In the genomic region with DNA sequence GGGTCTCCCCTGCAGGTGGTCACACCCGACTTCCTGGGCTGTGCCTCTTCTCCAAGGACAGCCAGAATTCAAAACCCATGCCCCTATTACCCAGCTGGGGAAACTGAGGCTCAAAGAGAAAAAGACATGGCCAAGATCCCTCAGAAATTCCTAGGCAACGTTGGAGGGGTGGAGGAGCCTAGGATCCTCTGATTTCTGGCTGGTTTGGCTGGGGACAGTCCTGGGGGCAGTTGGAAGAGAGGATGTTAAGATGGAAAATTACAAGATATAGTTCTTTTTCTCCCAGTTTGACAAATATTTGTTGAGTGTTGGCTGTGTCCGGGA, we compare ENCODE assay signal across 8 cellular contexts. TPM values are rescaled to one million over a fixed set of nuclear protein-coding genes. Genes with fewer than 3 reads are reported as not detected.
DNase-seq lines count a peak whose midpoint lies in the region; ATAC-seq and TF ChIP-seq lines count a peak whose summit lies in the region.

No MANE protein-coding gene starts in this region.

- H3K4me1 ChIP-seq in ES-I3 (ENCODE audit: insufficient read depth, low read length): peaks cover 16% of the 10 kb centered on the region
- peaks cover 0 to 57% (median 56%) of the 10 kb centered on the region in 4 donors for H3K4me1 ChIP-seq in sigmoid colon

- TF ChIP-seq EP300 in sigmoid colon (IDR thresholded peaks at IDR 0.05): no peak

- H3K27ac ChIP-seq in SU-DHL-6 (ENCODE audit: low read depth, low read length) (peak overlapping the region; percentile 90), sigmoid colon (peak overlapping the region; percentile 94 to 99 (median 98))

- TF ChIP-seq POLR2A in sigmoid colon (IDR thresholded peaks at IDR 0.05): no peak

- H3K9me3 ChIP-seq in ES-I3 (ENCODE audit: control insufficient read depth, insufficient read depth, low read length): no peaks in the 10 kb centered on the region
- no peaks in the 10 kb centered on the region for H3K9me3 ChIP-seq in SU-DHL-6 (ENCODE audit: insufficient read depth, low read length)
- H3K9me3 ChIP-seq in sigmoid colon: no peaks in the 10 kb centered on the region

- H3K9ac ChIP-seq in ES-I3 (ENCODE audit: low read depth, low read length): peak overlapping the region; percentile 32
- peak overlapping the region; percentile 88 for H3K9ac ChIP-seq in SU-DHL-6 (ENCODE audit: low read length)

- H3K9me2 ChIP-seq in SU-DHL-6 (replicated peaks; ENCODE audit: insufficient read depth, low read length): no peaks in the 10 kb centered on the region

- intact Hi-C loops in sigmoid colon (cut with DNase I): loop anchor here (2.0 to 10.0 kb wide), 3 partner anchors 75 to 755 kb away; partner anchors contain the start of genes DMPK and OPA3

- H4K20me1 ChIP-seq in SU-DHL-6 (ENCODE audit: low read depth, low read length): no peaks in the 10 kb centered on the region

- H3K4me3 ChIP-seq in SU-DHL-6 (ENCODE audit: insufficient read depth, low read length, poor library complexity, severe bottlenecking): no peak overlapping the region
- H3K4me3 ChIP-seq in fibroblast of mammary gland (ENCODE audit: control insufficient read depth, low read depth, low read length): peak overlapping the region; percentile 38
- peak overlapping the region; percentile 83 to 100 (median 100) for H3K4me3 ChIP-seq in sigmoid colon

- H3K36me3 ChIP-seq in ES-I3 (ENCODE audit: insufficient read depth, low read length) (no peaks in the 10 kb centered on the region; the same call in 1 of the 2 replicates), SU-DHL-6 (ENCODE audit: low read length) (no peaks in the 10 kb centered on the region), sigmoid colon (no peaks in the 10 kb centered on the region)

- WGBS in sigmoid colon, 2 donors: 3 to 15% methylated on average over 3 of the region's 3 CpGs

- H3K4me2 ChIP-seq in SU-DHL-6 (ENCODE audit: low read depth, low read length, poor library complexity, severe bottlenecking): peak overlapping the region; percentile 98

- DNase-seq in fibroblast of mammary gland (ENCODE audit: low read depth): no peak
- DNase-seq in sigmoid colon: no peak
- DNase-seq in RKO (ENCODE audit: low spot score): no peak
- no peak for DNase-seq in COR-L47 (lab: John Stamatoyannopoulos, UW)

- no peak for ATAC-seq in HG03039 (IDR thresholded peaks at IDR 0.05; ENCODE audit: unreplicated experiment)
- ATAC-seq in GM18870 (IDR thresholded peaks at IDR 0.05; ENCODE audit: unreplicated experiment): no peak

- TF ChIP-seq CTCF in SU-DHL-6 (IDR thresholded peaks at IDR 0.05; ENCODE audit: insufficient read depth, low read length, poor library complexity, severe bottlenecking) (no peak), fibroblast of mammary gland (conservative IDR thresholded peaks at IDR 0.05; ENCODE audit: control insufficient read depth, insufficient read depth, low read depth, low read length) (no peak), sigmoid colon (IDR thresholded peaks at IDR 0.05) (no peak)

- peaks cover 45% of the 10 kb centered on the region for H3K79me2 ChIP-seq in SU-DHL-6 (ENCODE audit: insufficient read depth, low read length)

- H3F3A ChIP-seq in SU-DHL-6 (ENCODE audit: insufficient read depth): peaks cover 13% of the 10 kb centered on the region

- H3K27me3 ChIP-seq in SU-DHL-6 (ENCODE audit: low read length): no peaks in the 10 kb centered on the region
- no peaks in the 10 kb centered on the region for H3K27me3 ChIP-seq in sigmoid colon

- peak overlapping the region; percentile 49 for H2AFZ ChIP-seq in SU-DHL-6 (ENCODE audit: low read depth, low read length, severe bottlenecking)

RNA-seq across cellular contexts. Expression of gene VASP, which starts 2.4 kb away (rescaled TPM):
- total RNA-seq in sigmoid colon: 100 to 1,000 TPM; 101 to 205 (median 128) TPM
- 100 to 1,000 TPM; 160 to 223 (median 164) TPM for polyA plus RNA-seq in sigmoid colon

RNA-seq across cellular contexts. Expression of gene PPM1N, which starts 11.4 kb away (rescaled TPM):
- 1 to 10 TPM; 1.2 to 2.5 (median 2.2) TPM for total RNA-seq in sigmoid colon
- polyA plus RNA-seq in sigmoid colon: 1 to 10 TPM; 3.0 to 4.2 (median 3.5) TPM

RNA-seq across cellular contexts. Expression of gene RTN2, which starts 12.8 kb away (rescaled TPM):
- 10 to 100 TPM; 15.0 to 23.5 (median 19.2) TPM for total RNA-seq in sigmoid colon
- polyA plus RNA-seq in sigmoid colon: 10 to 100 TPM in 2 of 3 donors, 1 to 10 TPM in 1; 9.5 to 15.0 (median 12.0) TPM

RNA-seq across cellular contexts. Expression of gene FOSB, which starts 41.9 kb away (rescaled TPM):
- total RNA-seq in sigmoid colon: 10 to 100 TPM in 3 of 4 donors, 1 to 10 TPM in 1; 1.1 to 28.1 (median 23.1) TPM
- polyA plus RNA-seq in sigmoid colon: 10 to 100 TPM in 1 of 3 donors, 1 to 10 TPM in 2; 3.7 to 11.0 (median 5.4) TPM
